In the genomic region with DNA sequence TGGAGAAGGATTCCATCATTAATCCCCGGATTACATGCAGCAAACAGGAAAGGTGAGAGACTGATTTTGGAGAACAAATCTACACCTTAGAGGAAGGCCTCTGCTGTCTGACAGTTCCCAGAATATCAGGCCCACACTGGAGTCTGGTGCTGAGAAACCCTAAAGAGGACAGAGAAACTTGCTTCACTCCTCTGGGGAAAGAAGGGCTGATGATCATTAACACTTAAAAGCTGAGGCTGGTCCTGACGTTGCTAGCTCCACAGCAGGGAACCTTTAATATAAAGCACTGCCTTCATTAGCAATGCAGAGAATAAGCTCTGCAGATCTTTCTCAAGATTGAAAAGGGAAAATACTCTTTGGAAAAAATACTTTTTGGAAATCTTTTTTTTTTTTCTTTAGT, we compare ENCODE assay signal across 15 cellular contexts.
A peak's percentile ranks its signal among the peaks of the same experiment; 100 is the strongest.
DNase-seq lines count a peak whose midpoint lies in the region; TF ChIP-seq lines count a peak whose summit lies in the region.
"Had no signal": no experiment of that assay in that cellular context is flagged by ENCODE, and none has a peak within 500 bp of the region (broad histone marks: within the 10 kb centered on the region; RNA-seq: fewer than 3 reads in every experiment).

No MANE protein-coding gene starts in this region.

- peak overlapping the region in 2 of 3 experiments; percentile 31 to 77; a peak in 2 of 7 replicates for H3K27ac Mint-ChIP-seq in H9
- peak overlapping the region in 4 of 5 experiments; percentile 31 to 76 (median 44) for H3K27ac Mint-ChIP-seq in brain
- no peak overlapping the region for H3K27ac Mint-ChIP-seq in HFFc6
- H3K27ac Mint-ChIP-seq: CD4-positive, alpha-beta memory T cell had no signal

- no peak for TF ChIP-seq POLR2A in spleen (IDR thresholded peaks at IDR 0.05)

- no CpG with 5 or more reads among the region's 2 CpGs for WGBS in H9 (ENCODE audit: extremely low coverage, insufficient read length, low lambda C conversion rate)
- WGBS in spleen, 5 donors: 63 to 82% (median 78%) methylated on average over 2 of the region's 2 CpGs

- no peak overlapping the region for H3K14ac ChIP-seq in H9 (ENCODE audit: insufficient read depth, low read length)

- H3K4me1 Mint-ChIP-seq in H9 (peaks cover 36 to 37% of the 10 kb centered on the region in 2 experiments), brain (peaks cover 49% of the 10 kb centered on the region), HFFc6 (ENCODE audit: low read depth) (peaks cover 7% of the 10 kb centered on the region)
- H3K4me1 Mint-ChIP-seq: CD4-positive, alpha-beta memory T cell had no signal

- intact Hi-C loops in spleen (cut with DNase I; ENCODE audit: low total_unique reads): no loop called here

- no peak overlapping the region for H2BK12ac ChIP-seq in H9 (ENCODE audit: insufficient read length, low read depth, low read length)

- no peaks in the 10 kb centered on the region for H3K79me2 ChIP-seq in H9 (ENCODE audit: insufficient read depth, low read length)

- TF ChIP-seq CTCF in H9 (conservative IDR thresholded peaks at IDR 0.05) (no peak), brain (conservative IDR thresholded peaks at IDR 0.05) (no peak), HFFc6 (IDR thresholded peaks at IDR 0.05) (no peak), spleen (IDR thresholded peaks at IDR 0.05 in 8 of 11, conservative IDR thresholded peaks at IDR 0.05 in 3 of 11) (no peak)

- H3K36me3 ChIP-seq in BLaER1 (no peaks in the 10 kb centered on the region), spleen (no peaks in the 10 kb centered on the region)

- H3K27me3 ChIP-seq in BLaER1 (no peaks in the 10 kb centered on the region), H9 (ENCODE audit: insufficient read depth, low read length) (no peaks in the 10 kb centered on the region), spleen (replicated peaks in 1 of 7) (no peaks in the 10 kb centered on the region)

- no peak overlapping the region for H4K8ac ChIP-seq in H9 (replicated peaks; ENCODE audit: insufficient read length, low read depth, low read length)

- H2BK120ac ChIP-seq in H9 (ENCODE audit: low read depth, low read length, poor library complexity, severe bottlenecking): no peak overlapping the region

- H3K18ac ChIP-seq in H9 (ENCODE audit: insufficient read length, low read depth, low read length): no peak overlapping the region

- H2AK5ac ChIP-seq in H9 (ENCODE audit: insufficient read length, low read length): no peak overlapping the region

- no peak overlapping the region for H3T11ph ChIP-seq in H9 (ENCODE audit: low read length)

- no peak overlapping the region for H2BK5ac ChIP-seq in H9 (ENCODE audit: insufficient read length, low read length)

- no peak overlapping the region for H3K23ac ChIP-seq in H9 (ENCODE audit: insufficient read length, low read depth, low read length)

- H3K4me3 ChIP-seq in BLaER1: no peak overlapping the region
- no peak overlapping the region for H3K4me3 ChIP-seq in spleen
- H3K4me3 ChIP-seq: K562 had no signal

- H3K36me3 Mint-ChIP-seq in H9 (ENCODE audit: insufficient read depth in 1 of 3, low read depth in 3 of 3) (peaks cover 0 to 5% (median 0%) of the 10 kb centered on the region in 3 experiments; a peak in 3 of 7 replicates), brain (no peaks in the 10 kb centered on the region), HFFc6 (ENCODE audit: low read depth) (no peaks in the 10 kb centered on the region)

- H3K9me3 Mint-ChIP-seq in H9 (peaks cover 5 to 8% of the 10 kb centered on the region in 2 experiments; a peak in 4 of 5 replicates), brain (peaks cover 0 to 5% (median 0%) of the 10 kb centered on the region in 5 experiments), HFFc6 (peaks cover 5% of the 10 kb centered on the region; the same call in 1 of the 2 replicates)

- no peak overlapping the region for H2AFZ ChIP-seq in H9 (ENCODE audit: low read length)

- H3K27ac ChIP-seq in BLaER1 (no peak overlapping the region), H9 (ENCODE audit: insufficient read length, low read depth, low read length) (no peak overlapping the region), spleen (no peak overlapping the region)
- H3K27ac ChIP-seq: C4-2B, HL-60 had no signal

- no peaks in the 10 kb centered on the region for H3K23me2 ChIP-seq in H9 (ENCODE audit: insufficient read length, low read depth, low read length, poor library complexity, severe bottlenecking)

- H4K20me1 ChIP-seq in BLaER1: no peaks in the 10 kb centered on the region
- no peaks in the 10 kb centered on the region for H4K20me1 ChIP-seq in H9 (ENCODE audit: control insufficient read depth, insufficient read depth, insufficient read length)

- H3K9ac ChIP-seq in BLaER1 (no peak overlapping the region), H9 (ENCODE audit: extremely low read depth, insufficient read length, low read length) (no peak overlapping the region)

- no peak overlapping the region for H4K5ac ChIP-seq in H9 (ENCODE audit: insufficient read length, low read depth, low read length)

- H3K4ac ChIP-seq in H9 (ENCODE audit: low read depth, low read length): no peak overlapping the region

- H2BK15ac ChIP-seq in H9 (ENCODE audit: low read depth, low read length): no peak overlapping the region

- peaks cover 18% of the 10 kb centered on the region for H3K4me1 ChIP-seq in BLaER1
- H3K4me1 ChIP-seq in H9 (ENCODE audit: insufficient read depth, low read length): no peaks in the 10 kb centered on the region
- H3K4me1 ChIP-seq in spleen: no peaks in the 10 kb centered on the region

- H2BK20ac ChIP-seq in H9 (ENCODE audit: low read depth, low read length, poor library complexity, severe bottlenecking): no peak overlapping the region

- H4K91ac ChIP-seq in H9 (ENCODE audit: insufficient read length, low read depth, low read length): no peak overlapping the region

- H3K4me3 Mint-ChIP-seq in H9: no peak overlapping the region
- H3K4me3 Mint-ChIP-seq in brain: peak overlapping the region in 1 of 5 experiments; percentile 30
- H3K4me3 Mint-ChIP-seq in HFFc6: no peak overlapping the region
- H3K4me3 Mint-ChIP-seq: CD4-positive, alpha-beta memory T cell had no signal

- H3K4me2 ChIP-seq in BLaER1 (peak overlapping the region; percentile 31), H9 (ENCODE audit: insufficient read depth, insufficient read length, low read length) (no peak overlapping the region)

- H3K79me1 ChIP-seq in H9 (ENCODE audit: insufficient read depth, low read depth, low read length, poor library complexity, severe bottlenecking): no peaks in the 10 kb centered on the region

- H3K9me3 ChIP-seq in BLaER1 (no peaks in the 10 kb centered on the region), H9 (ENCODE audit: control insufficient read depth, low read depth, low read length) (no peaks in the 10 kb centered on the region), spleen (no peaks in the 10 kb centered on the region)

- DNase-seq in H9 (peak; percentile 36), iPS-NIHi7 (ENCODE audit: extremely low spot score) (peak; percentile 35), SHP77 (lab: John Stamatoyannopoulos, UW) (no peak), NCI-H524 (lab: John Stamatoyannopoulos, UW) (no peak), HFFc6 (no peak), spleen (no peak)
- DNase-seq: 8988T; ACHN; CD4-positive, alpha-beta memory T cell; DMS79 had no signal

- H3K56ac ChIP-seq in H9 (ENCODE audit: insufficient read length, low read depth, low read length): no peak overlapping the region

- H3K27me3 Mint-ChIP-seq in H9 (ENCODE audit: low read depth) (no peaks in the 10 kb centered on the region), brain (peaks cover 3% of the 10 kb centered on the region), HFFc6 (ENCODE audit: insufficient read depth) (no peaks in the 10 kb centered on the region; the same call in 1 of the 2 replicates)
- H3K27me3 Mint-ChIP-seq: CD4-positive, alpha-beta memory T cell had no signal

Comparison
In these comparisons a context has a peak if more than half of its experiments do, and no peak if none do; other contexts are left out.
1. DNase-seq: peak in H9 (single experiment) and iPS-NIHi7 (single experiment); none in SHP77 (0 of 2), NCI-H524 (0 of 2), HFFc6 (single experiment) and spleen (single experiment).